26 cellular contexts compared by ENCODE assay signal in genomic region chr9:93865245-93865644, GRCh38.
DNase-seq lines count a peak whose midpoint lies in the region; ATAC-seq and TF ChIP-seq lines count a peak whose summit lies in the region.
"Had no signal": no experiment of that assay in that cellular context is flagged by ENCODE, and none has a peak within 500 bp of the region (broad histone marks: within the 10 kb centered on the region; RNA-seq: fewer than 3 reads in every experiment).

No MANE protein-coding gene starts in this region.

- no peaks in the 10 kb centered on the region for H3K36me3 Mint-ChIP-seq in natural killer cell treated with Interleukin-12 subunit alpha and Interleukin-12 subunit beta and Interleukin-15 and Interleukin-18, amount 100 ng/mL, for 72 hours
- H3K36me3 Mint-ChIP-seq in natural killer cell: no peaks in the 10 kb centered on the region
- H3K36me3 Mint-ChIP-seq: CD14-positive monocyte; CD4-positive, alpha-beta memory T cell; CD4-positive, CD25-positive, alpha-beta regulatory T cell; CD8-positive, alpha-beta memory T cell had no signal

- H3K4me1 ChIP-seq in neuronal stem cell (ENCODE audit: control insufficient read depth in 2 of 2, insufficient read depth in 1 of 2, low read depth in 1 of 2, low read length in 2 of 2) (peaks cover 0 to 22% of the 10 kb centered on the region in 2 donors), upper lobe of right lung (no peaks in the 10 kb centered on the region), ascending aorta (no peaks in the 10 kb centered on the region)
- H3K4me1 ChIP-seq: BE2C, BLaER1 had no signal

- H3K36me3 ChIP-seq in H7 (replicated peaks; ENCODE audit: control insufficient read depth, insufficient read depth, low read length) (no peaks in the 10 kb centered on the region), neuronal stem cell (replicated peaks in 1 of 2; ENCODE audit: control insufficient read depth in 2 of 2, insufficient read depth in 2 of 2, low read length in 2 of 2) (no peaks in the 10 kb centered on the region), upper lobe of right lung (no peaks in the 10 kb centered on the region), ascending aorta (no peaks in the 10 kb centered on the region)
- H3K36me3 ChIP-seq: BE2C, BLaER1 had no signal

- peaks cover 17 to 38% of the 10 kb centered on the region in 2 donors for H3K27me3 Mint-ChIP-seq in natural killer cell treated with Interleukin-12 subunit alpha and Interleukin-12 subunit beta and Interleukin-15 and Interleukin-18, amount 100 ng/mL, for 72 hours
- peaks cover 12% of the 10 kb centered on the region in 2 donors for H3K27me3 Mint-ChIP-seq in natural killer cell (ENCODE audit: low read depth in 2 of 2)

- no peaks in the 10 kb centered on the region for H3K4me1 Mint-ChIP-seq in natural killer cell treated with Interleukin-12 subunit alpha and Interleukin-12 subunit beta and Interleukin-15 and Interleukin-18, amount 100 ng/mL, for 72 hours (ENCODE audit: low read depth in 2 of 2)
- H3K4me1 Mint-ChIP-seq in natural killer cell: no peaks in the 10 kb centered on the region
- H3K4me1 Mint-ChIP-seq: CD4-positive, alpha-beta memory T cell; CD8-positive, alpha-beta memory T cell had no signal

- H3K27ac ChIP-seq in neuronal stem cell (replicated peaks; ENCODE audit: low read length) (no peak overlapping the region), upper lobe of right lung (no peak overlapping the region), ascending aorta (no peak overlapping the region)
- H3K27ac ChIP-seq: BLaER1 had no signal

- no peak overlapping the region for H2BK120ac ChIP-seq in neuronal stem cell (ENCODE audit: low read depth, low read length)

- H2AK5ac ChIP-seq in neuronal stem cell (ENCODE audit: low read depth, low read length): peak overlapping the region; percentile 15

- no peak overlapping the region for H2BK5ac ChIP-seq in neuronal stem cell (ENCODE audit: low read length)

- no peak overlapping the region for H3K27ac Mint-ChIP-seq in natural killer cell treated with Interleukin-12 subunit alpha and Interleukin-12 subunit beta and Interleukin-15 and Interleukin-18, amount 100 ng/mL, for 72 hours
- H3K27ac Mint-ChIP-seq in natural killer cell: no peak overlapping the region
- H3K27ac Mint-ChIP-seq: CD14-positive monocyte; CD4-positive, alpha-beta memory T cell; CD4-positive, CD25-positive, alpha-beta regulatory T cell; CD8-positive, alpha-beta memory T cell had no signal

- DNase-seq in natural killer cell treated with Interleukin-12 subunit alpha and Interleukin-12 subunit beta and Interleukin-15 and Interleukin-18, amount 100 ng/mL, for 72 hours (ENCODE audit: low spot score): no peak
- no peak for DNase-seq in natural killer cell
- DNase-seq in H7: peak; percentile 19
- no peak for DNase-seq in neuronal stem cell (ENCODE audit: low spot score)
- DNase-seq in upper lobe of right lung: peak; percentile 60
- no peak for DNase-seq in GM20000 (ENCODE audit: low spot score)
- no peak for DNase-seq in stimulated activated CD4-positive, alpha-beta T cell treated with anti-CD3 and anti-CD28 coated beads, Interleukin-4, amount 100 ng/mL, for 4 hours
- no peak for DNase-seq in ascending aorta (ENCODE audit: low spot score in 2 of 2)
- DNase-seq: 8988T; ACHN; BE2C; C1 segment of cervical spinal cord; CD4-positive, alpha-beta memory T cell; CD4-positive, CD25-positive, alpha-beta regulatory T cell; CD8-positive, alpha-beta memory T cell; COR-L47; DMS 273 treated with DMSO at 0.1 percent for 48 hours; DMS153; DMS53; DMS79; DND-41; EL; GDM1 had no signal

- H3K14ac ChIP-seq in neuronal stem cell (ENCODE audit: low read length): no peak overlapping the region

- H4K91ac ChIP-seq in neuronal stem cell (ENCODE audit: low read depth, low read length, poor library complexity): no peak overlapping the region

- H3K9me3 ChIP-seq in neuronal stem cell (replicated peaks in 1 of 2; ENCODE audit: control insufficient read depth in 2 of 2, insufficient read depth in 1 of 2, low read depth in 1 of 2, low read length in 2 of 2) (no peaks in the 10 kb centered on the region), upper lobe of right lung (no peaks in the 10 kb centered on the region), ascending aorta (no peaks in the 10 kb centered on the region)
- H3K9me3 ChIP-seq: BE2C, BLaER1 had no signal

- H2BK12ac ChIP-seq in neuronal stem cell (ENCODE audit: low read length): peak overlapping the region; percentile 14

- no CpG with 5 or more reads among the region's 7 CpGs for WGBS in neuronal stem cell (ENCODE audit: extremely low coverage in 2 of 2, insufficient read length in 2 of 2, insufficient replicate concordance in 1 of 2), 2 donors

- no peak overlapping the region for H3K4me2 ChIP-seq in neuronal stem cell (ENCODE audit: insufficient read depth, low read length, poor library complexity, severe bottlenecking)
- H3K4me2 ChIP-seq: BLaER1 had no signal

- H2AFZ ChIP-seq in neuronal stem cell (ENCODE audit: low read length): no peak overlapping the region

- peak overlapping the region; percentile 88 for H2BK15ac ChIP-seq in neuronal stem cell (ENCODE audit: low read length)

- no peaks in the 10 kb centered on the region for H3K79me1 ChIP-seq in neuronal stem cell (ENCODE audit: low read depth, low read length)

- H3K18ac ChIP-seq in neuronal stem cell (ENCODE audit: low read length): peak overlapping the region; percentile 84

- intact Hi-C loops in natural killer cell (cut with micrococcal nuclease): no loop called here
- intact Hi-C loops in upper lobe of right lung (cut with DNase I): no loop called here
- intact Hi-C loops in ascending aorta (cut with DNase I): no loop called here

- H3K23ac ChIP-seq in neuronal stem cell (ENCODE audit: low read depth, low read length, poor library complexity): no peak overlapping the region

- no peaks in the 10 kb centered on the region for H3K9me3 Mint-ChIP-seq in natural killer cell treated with Interleukin-12 subunit alpha and Interleukin-12 subunit beta and Interleukin-15 and Interleukin-18, amount 100 ng/mL, for 72 hours
- H3K9me3 Mint-ChIP-seq in natural killer cell: no peaks in the 10 kb centered on the region
- H3K9me3 Mint-ChIP-seq: CD4-positive, alpha-beta memory T cell had no signal

- H4K8ac ChIP-seq in neuronal stem cell (ENCODE audit: low read depth, low read length): no peak overlapping the region

- TF ChIP-seq CTCF in natural killer cell (IDR thresholded peaks at IDR 0.05): no peak
- no peak for TF ChIP-seq CTCF in upper lobe of right lung (IDR thresholded peaks at IDR 0.05)
- TF ChIP-seq CTCF in GM20000 (IDR thresholded peaks at IDR 0.05; ENCODE audit: extremely low read depth, missing control alignments): no peak
- TF ChIP-seq CTCF in ascending aorta (IDR thresholded peaks at IDR 0.05): no peak

- H3K9ac ChIP-seq in neuronal stem cell (ENCODE audit: low read depth, low read length, poor library complexity): peak overlapping the region; percentile 24
- H3K9ac ChIP-seq: BLaER1 had no signal

- H3K4me3 ChIP-seq in H7 (ENCODE audit: insufficient read depth, low read depth, low read length) (no peak overlapping the region), neuronal stem cell (ENCODE audit: low read length in 2 of 2) (no peak overlapping the region), upper lobe of right lung (no peak overlapping the region), ascending aorta (no peak overlapping the region)
- H3K4me3 ChIP-seq: BLaER1, GM12878 had no signal

- no peak overlapping the region for H3K4me3 Mint-ChIP-seq in natural killer cell treated with Interleukin-12 subunit alpha and Interleukin-12 subunit beta and Interleukin-15 and Interleukin-18, amount 100 ng/mL, for 72 hours
- no peak overlapping the region for H3K4me3 Mint-ChIP-seq in natural killer cell
- H3K4me3 Mint-ChIP-seq: CD14-positive monocyte; CD4-positive, alpha-beta memory T cell; CD4-positive, CD25-positive, alpha-beta regulatory T cell; CD8-positive, alpha-beta memory T cell had no signal

- ATAC-seq in natural killer cell treated with Interleukin-12 subunit alpha and Interleukin-12 subunit beta and Interleukin-15 and Interleukin-18, amount 100 ng/mL, for 72 hours: peak; percentile 34 to 36
- ATAC-seq in natural killer cell (no peak), upper lobe of right lung (no peak)
- ATAC-seq: GM12878 had no signal

- H3K27me3 ChIP-seq in H7 (ENCODE audit: control insufficient read depth, insufficient read depth, low read length) (peaks cover 3% of the 10 kb centered on the region; the same call in 1 of the 2 replicates), neuronal stem cell (ENCODE audit: control insufficient read depth in 3 of 3, insufficient read depth in 3 of 3, low read depth in 1 of 3, low read length in 3 of 3) (no peaks in the 10 kb centered on the region), upper lobe of right lung (peaks cover 16% of the 10 kb centered on the region), ascending aorta (no peaks in the 10 kb centered on the region)
- H3K27me3 ChIP-seq: BLaER1 had no signal

- H3K4ac ChIP-seq in neuronal stem cell (ENCODE audit: low read length): no peak overlapping the region

Comparison
In these comparisons a context has a peak if more than half of its experiments do, and no peak if none do; other contexts are left out.
1. ATAC-seq: peak in natural killer cell treated with Interleukin-12 subunit alpha and Interleukin-12 subunit beta and Interleukin-15 and Interleukin-18, amount 100 ng/mL, for 72 hours (2 of 2); none in natural killer cell (0 of 3) and upper lobe of right lung (single experiment).
2. DNase-seq: peak in H7 (single experiment) and upper lobe of right lung (single experiment); none in natural killer cell treated with Interleukin-12 subunit alpha and Interleukin-12 subunit beta and Interleukin-15 and Interleukin-18, amount 100 ng/mL, for 72 hours (single experiment), natural killer cell (single experiment), neuronal stem cell (single experiment), GM20000 (single experiment), stimulated activated CD4-positive, alpha-beta T cell treated with anti-CD3 and anti-CD28 coated beads, Interleukin-4, amount 100 ng/mL, for 4 hours (0 of 2) and ascending aorta (0 of 2).